25 cellular contexts compared by ENCODE assay signal in the genomic region with DNA sequence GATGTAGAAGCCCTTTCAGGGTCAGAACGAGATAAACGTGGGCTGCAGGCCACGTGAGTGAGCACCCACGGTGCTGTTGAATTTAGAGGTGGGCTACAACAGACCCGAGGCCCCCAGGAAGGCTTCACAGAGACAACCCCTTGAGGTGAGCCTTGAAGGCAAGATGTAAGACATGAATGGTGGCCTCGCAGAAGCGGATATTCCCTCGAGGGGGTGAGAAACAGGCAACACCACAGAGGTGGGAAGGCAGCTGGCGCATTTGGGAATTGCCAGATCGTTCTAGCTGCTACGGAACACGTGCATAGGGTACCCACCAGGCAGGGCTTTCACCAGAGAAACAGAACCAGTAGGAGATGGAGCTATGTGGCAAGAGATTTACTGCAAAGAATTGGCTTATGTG.
"Had no signal": no experiment of that assay in that cellular context is flagged by ENCODE, and none has a peak within 500 bp of the region (broad histone marks: within the 10 kb centered on the region; RNA-seq: fewer than 3 reads in every experiment).

No MANE protein-coding gene starts in this region.

- H3K27me3 ChIP-seq: pancreas, sigmoid colon, spleen, tibial nerve, vagina had no signal

- H3K4me3 ChIP-seq: lower lobe of right lung, mucosa of descending colon, pancreas, prostate gland, sigmoid colon, spleen, tibial nerve, vagina had no signal

- H3K27ac Mint-ChIP-seq: naive thymus-derived CD4-positive, alpha-beta T cell; natural killer cell treated with Interleukin-12 subunit alpha and Interleukin-12 subunit beta and Interleukin-15 and Interleukin-18, amount 100 ng/mL, for 72 hours; stimulated activated memory B cell treated with anti-CD40 and anti-IgM and Interleukin-4, amounts not matched to agents 10 μg/mL and 1 μg/mL and 100 μg/mL, for 72 hours; stimulated activated naive CD8-positive, alpha-beta T cell treated with anti-CD3 and anti-CD28 coated beads, Interleukin-15, amount 100 ng/mL, for 72 hours; type B pancreatic cell had no signal

- H3K4me1 Mint-ChIP-seq: stimulated activated memory B cell treated with anti-CD40 and anti-IgM and Interleukin-4, amounts not matched to agents 10 μg/mL and 1 μg/mL and 100 μg/mL, for 72 hours; stimulated activated naive CD8-positive, alpha-beta T cell treated with anti-CD3 and anti-CD28 coated beads, Interleukin-15, amount 100 ng/mL, for 72 hours had no signal

- H3K4me1 ChIP-seq: pancreas, prostate gland, sigmoid colon had no signal

- H3K36me3 Mint-ChIP-seq: naive thymus-derived CD4-positive, alpha-beta T cell; natural killer cell treated with Interleukin-12 subunit alpha and Interleukin-12 subunit beta and Interleukin-15 and Interleukin-18, amount 100 ng/mL, for 72 hours; stimulated activated memory B cell treated with anti-CD40 and anti-IgM and Interleukin-4, amounts not matched to agents 10 μg/mL and 1 μg/mL and 100 μg/mL, for 72 hours; type B pancreatic cell had no signal

- H3K9me3 Mint-ChIP-seq: naive thymus-derived CD4-positive, alpha-beta T cell; natural killer cell treated with Interleukin-12 subunit alpha and Interleukin-12 subunit beta and Interleukin-15 and Interleukin-18, amount 100 ng/mL, for 72 hours; stimulated activated memory B cell treated with anti-CD40 and anti-IgM and Interleukin-4, amounts not matched to agents 10 μg/mL and 1 μg/mL and 100 μg/mL, for 72 hours; stimulated activated naive CD8-positive, alpha-beta T cell treated with anti-CD3 and anti-CD28 coated beads, Interleukin-15, amount 100 ng/mL, for 72 hours; type B pancreatic cell had no signal

- H3K9me3 ChIP-seq: lower lobe of right lung, mucosa of descending colon, pancreas, prostate gland, sigmoid colon, spleen, tibial nerve, vagina had no signal

- ATAC-seq: left cardiac atrium; left lobe of liver; lower lobe of right lung; mucosa of descending colon; naive thymus-derived CD4-positive, alpha-beta T cell; natural killer cell treated with Interleukin-12 subunit alpha and Interleukin-12 subunit beta and Interleukin-15 and Interleukin-18, amount 100 ng/mL, for 72 hours; pancreas; stimulated activated memory B cell treated with anti-CD40 and anti-IgM and Interleukin-4, amounts not matched to agents 10 μg/mL and 1 μg/mL and 100 μg/mL, for 72 hours; stimulated activated naive CD8-positive, alpha-beta T cell treated with anti-CD3 and anti-CD28 coated beads, Interleukin-15, amount 100 ng/mL, for 72 hours had no signal

- H3K27me3 Mint-ChIP-seq: type B pancreatic cell had no signal

- H3K4me3 Mint-ChIP-seq: naive thymus-derived CD4-positive, alpha-beta T cell; natural killer cell treated with Interleukin-12 subunit alpha and Interleukin-12 subunit beta and Interleukin-15 and Interleukin-18, amount 100 ng/mL, for 72 hours; stimulated activated memory B cell treated with anti-CD40 and anti-IgM and Interleukin-4, amounts not matched to agents 10 μg/mL and 1 μg/mL and 100 μg/mL, for 72 hours; stimulated activated naive CD8-positive, alpha-beta T cell treated with anti-CD3 and anti-CD28 coated beads, Interleukin-15, amount 100 ng/mL, for 72 hours; type B pancreatic cell had no signal

- DNase-seq: hippocampal formation; kidney glomerular epithelial cell; left cardiac atrium; lower lobe of right lung; mammary epithelial cell; mesendoderm; midbrain; mucosa of descending colon; naive thymus-derived CD4-positive, alpha-beta T cell; nucleus accumbens; pancreas; sigmoid colon; small intestine; spleen; stimulated activated CD4-positive, alpha-beta T cell treated with anti-CD3 and anti-CD28 coated beads, Interleukin-4, amount 100 ng/mL, for 24 hours; stimulated activated naive CD4-positive, alpha-beta T cell treated with Interleukin-2 at 50 U/mL for 16 hours; stimulated activated naive CD8-positive, alpha-beta T cell treated with anti-CD3 and anti-CD28 coated beads, Interleukin-15, amount 100 ng/mL, for 72 hours; substantia nigra had no signal

- H3K36me3 ChIP-seq: lower lobe of right lung, pancreas, prostate gland, sigmoid colon, spleen, tibial nerve, vagina had no signal

- H3K27ac ChIP-seq: lower lobe of right lung, pancreas, prostate gland, sigmoid colon, spleen, vagina had no signal
